In genomic region chr4:105241456-105241855, GRCh38 we compare ENCODE assay signal across 23 cellular contexts.
DNase-seq lines count a peak whose midpoint lies in the region; ATAC-seq lines count a peak whose summit lies in the region.
"Had no signal": no experiment of that assay in that cellular context is flagged by ENCODE, and none has a peak within 500 bp of the region (broad histone marks: within the 10 kb centered on the region; RNA-seq: fewer than 3 reads in every experiment).

No MANE protein-coding gene starts in this region.

- no peak for ATAC-seq in activated T-cell treated with anti-CD3 and anti-CD28 coated beads, Interleukin-2, amount 50 U/mL, for 72 hours (replicated peaks in 1 of 2)
- no peak for ATAC-seq in GM21381 (IDR thresholded peaks at IDR 0.05; ENCODE audit: unreplicated experiment)
- ATAC-seq: activated CD4-positive, CD25-positive, alpha-beta regulatory T cell treated with anti-CD3 and anti-CD28 coated beads, Interleukin-2, amount 50 U/mL, for 24 hours; left lobe of liver; mucosa of descending colon had no signal

- no peak for DNase-seq in activated T-cell treated with anti-CD3 and anti-CD28 coated beads, Interleukin-2, amount 50 U/mL, for 24 hours
- no peak for DNase-seq in activated T-cell treated with anti-CD3 and anti-CD28 coated beads, Interleukin-2, amount 50 U/mL, for 72 hours
- DNase-seq in cerebellum (ENCODE audit: low spot score), result peak; percentile 57
- DNase-seq in immature natural killer cell, result no peak
- no peak for DNase-seq in NCI-H82 (lab: John Stamatoyannopoulos, UW)
- DNase-seq in NAMALWA (ENCODE audit: low spot score), result no peak
- DNase-seq: 8988T; activated naive CD4-positive, alpha-beta T cell treated with anti-CD3 and anti-CD28 coated beads, Interleukin-2, amount 50 U/mL, for 16 hours; activated T-cell treated with anti-CD3 and anti-CD28 coated beads, Interleukin-2, amount 50 U/mL, for 48 hours; brain microvascular endothelial cell; DMS79 treated with DMSO at 0.1 percent for 48 hours; KG1; mucosa of descending colon; MV-4-11; NCI-H526; stimulated activated CD4-positive, alpha-beta T cell treated with anti-CD3 and anti-CD28 coated beads, Interleukin-12 subunit alpha, Interleukin-12 subunit beta, amount 100 ng/mL, for 4 hours had no signal

- H3K27me3 Mint-ChIP-seq in activated T-cell treated with anti-CD3 and anti-CD28 coated beads, Interleukin-2, amount 50 U/mL, for 24 hours, result no peaks in the 10 kb centered on the region
- no peaks in the 10 kb centered on the region for H3K27me3 Mint-ChIP-seq in activated T-cell treated with anti-CD3 and anti-CD28 coated beads, Interleukin-2, amount 50 U/mL, for 72 hours (ENCODE audit: low read depth)
- peaks cover 0 to 1% (median 0%) of the 10 kb centered on the region in 3 donors for H3K27me3 Mint-ChIP-seq in immature natural killer cell (ENCODE audit: low read depth in 3 of 3)
- H3K27me3 Mint-ChIP-seq: B cell; dendritic cell treated with granulocyte-macrophage colony-stimulating factor and Interleukin-4, amounts not matched to agents 40 ng/mL and 50 ng/mL, for 4 days had no signal

- H3K27ac Mint-ChIP-seq in activated T-cell treated with anti-CD3 and anti-CD28 coated beads, Interleukin-2, amount 50 U/mL, for 24 hours, result peak overlapping the region; percentile 29
- no peak overlapping the region for H3K27ac Mint-ChIP-seq in activated T-cell treated with anti-CD3 and anti-CD28 coated beads, Interleukin-2, amount 50 U/mL, for 72 hours
- peak overlapping the region; percentile 6 to 77 (median 53) for H3K27ac Mint-ChIP-seq in immature natural killer cell
- H3K27ac Mint-ChIP-seq: B cell; dendritic cell treated with granulocyte-macrophage colony-stimulating factor and Interleukin-4, amounts not matched to agents 40 ng/mL and 50 ng/mL, for 4 days had no signal

- H3K27ac ChIP-seq in temporal lobe (ENCODE audit: low read depth, low read length), result peak overlapping the region; percentile 51
- H3K27ac ChIP-seq: brain microvascular endothelial cell, vagina had no signal

- H3K4me3 Mint-ChIP-seq in activated T-cell treated with anti-CD3 and anti-CD28 coated beads, Interleukin-2, amount 50 U/mL, for 24 hours, result no peak overlapping the region
- no peak overlapping the region for H3K4me3 Mint-ChIP-seq in activated T-cell treated with anti-CD3 and anti-CD28 coated beads, Interleukin-2, amount 50 U/mL, for 72 hours
- no peak overlapping the region for H3K4me3 Mint-ChIP-seq in immature natural killer cell
- H3K4me3 Mint-ChIP-seq: B cell; dendritic cell treated with granulocyte-macrophage colony-stimulating factor and Interleukin-4, amounts not matched to agents 40 ng/mL and 50 ng/mL, for 4 days had no signal

- H3K36me3 Mint-ChIP-seq in activated T-cell treated with anti-CD3 and anti-CD28 coated beads, Interleukin-2, amount 50 U/mL, for 24 hours (ENCODE audit: low read depth), result peaks cover 89% of the 10 kb centered on the region
- peaks cover 10 to 29% of the 10 kb centered on the region in 2 donors for H3K36me3 Mint-ChIP-seq in activated T-cell treated with anti-CD3 and anti-CD28 coated beads, Interleukin-2, amount 50 U/mL, for 72 hours (ENCODE audit: insufficient read depth in 2 of 2)
- peaks cover 10 to 28% (median 12%) of the 10 kb centered on the region in 3 donors for H3K36me3 Mint-ChIP-seq in immature natural killer cell

- H3K9me3 Mint-ChIP-seq in activated T-cell treated with anti-CD3 and anti-CD28 coated beads, Interleukin-2, amount 50 U/mL, for 24 hours, result no peaks in the 10 kb centered on the region
- H3K9me3 Mint-ChIP-seq in activated T-cell treated with anti-CD3 and anti-CD28 coated beads, Interleukin-2, amount 50 U/mL, for 72 hours, result no peaks in the 10 kb centered on the region
- no peaks in the 10 kb centered on the region for H3K9me3 Mint-ChIP-seq in immature natural killer cell
- H3K9me3 Mint-ChIP-seq: dendritic cell treated with granulocyte-macrophage colony-stimulating factor and Interleukin-4, amounts not matched to agents 40 ng/mL and 50 ng/mL, for 4 days had no signal

- H3K4me1 Mint-ChIP-seq in activated T-cell treated with anti-CD3 and anti-CD28 coated beads, Interleukin-2, amount 50 U/mL, for 24 hours (ENCODE audit: low read depth), result peaks cover 7% of the 10 kb centered on the region
- H3K4me1 Mint-ChIP-seq in activated T-cell treated with anti-CD3 and anti-CD28 coated beads, Interleukin-2, amount 50 U/mL, for 72 hours (ENCODE audit: low read depth), result peaks cover 11% of the 10 kb centered on the region
- H3K4me1 Mint-ChIP-seq in immature natural killer cell, result peaks cover 55 to 71% of the 10 kb centered on the region in 2 donors
